5 cellular contexts compared by ENCODE assay signal in genomic region chr15:25189551-25189950, GRCh38.
"Had no signal": no experiment of that assay in that cellular context is flagged by ENCODE, and none has a peak within 500 bp of the region (broad histone marks: within the 10 kb centered on the region; RNA-seq: fewer than 3 reads in every experiment).

No MANE protein-coding gene starts in this region.

- DNase-seq: IMR-90 had no signal

- FAIRE-seq: HepG2, HTR-8/SVneo, K562 had no signal

- H3K4me3 ChIP-seq: K562 had no signal

- ATAC-seq: HepG2, K562 had no signal

- H3K27ac ChIP-seq: HL-60 had no signal
